Comparison of ENCODE assay signal across 8 cellular contexts in genomic region chr20:347640-348484, GRCh38. TPM values are rescaled to one million over a fixed set of nuclear protein-coding genes. Genes with fewer than 3 reads are reported as not detected.
DNase-seq lines count a peak whose midpoint lies in the region; ATAC-seq, FAIRE-seq and TF ChIP-seq lines count a peak whose summit lies in the region.

No MANE protein-coding gene starts in this region.

- POLR2A ChIA-PET in A549 (lab: Yijun Ruan, JAX): interaction anchor here (0.6 to 2.9 kb wide), 17 partner anchors 10 to 196 kb away, joined by 3 to 30 read pairs (median 4); partner anchors contain the start of genes CSNK2A1, RBCK1, SOX12 and TRIB3

- H3K9me3 ChIP-seq in A549 (peaks cover 19% of the 10 kb centered on the region), body of pancreas (no peaks in the 10 kb centered on the region)

- CTCF ChIA-PET in A549 (lab: Yijun Ruan, JAX): interaction anchor here (1.0 to 50.3 kb wide), 6 partner anchors 11 to 131 kb away, joined by 3 to 1229 read pairs (median 7); partner anchors contain the start of gene TRIB3

- TF ChIP-seq RAD21 in A549 (conservative IDR thresholded peaks at IDR 0.05 in 1 of 2, IDR thresholded peaks at IDR 0.05 in 1 of 2): no peak

- H3K27ac ChIP-seq in A549 (peak overlapping the region; percentile 82 to 93), body of pancreas (peak overlapping the region; percentile 71 to 89 (median 84)), rectal smooth muscle tissue (ENCODE audit: low read depth, low read length) (peak overlapping the region; percentile 98)

- FAIRE-seq in A549 (lab: Jason Lieb, UNC): peak; percentile 65

- DNase-seq in A549 (ENCODE audit: low read depth in 1 of 2, low spot score in 1 of 2): peak; percentile 97 to 98
- DNase-seq in NCI-H187 treated with DMSO at 0.1 percent for 48 hours (lab: John Stamatoyannopoulos, UW): peak; percentile 90
- DNase-seq in T-helper 9 cell: peak; percentile 42
- DNase-seq in body of pancreas: peak; percentile 81 to 92 (median 88)
- peak; percentile 86 to 87 for DNase-seq in hippocampal formation (lab: John Stamatoyannopoulos, UW)

- peak; percentile 64 for TF ChIP-seq POLR2A in A549 (IDR thresholded peaks at IDR 0.05; ENCODE audit: low read length)
- TF ChIP-seq POLR2A in body of pancreas (IDR thresholded peaks at IDR 0.05): peak; percentile 46 to 70 (median 58)

- intact Hi-C loops in body of pancreas (cut with DNase I): no loop called here

- H3K4me1 ChIP-seq in A549: peaks cover 15% of the 10 kb centered on the region
- peaks cover 31% of the 10 kb centered on the region for H3K4me1 ChIP-seq in body of pancreas
- H3K4me1 ChIP-seq in rectal smooth muscle tissue (ENCODE audit: control insufficient read depth, insufficient read depth, low read length): no peaks in the 10 kb centered on the region

- no peak for TF ChIP-seq EP300 in A549 (IDR thresholded peaks at IDR 0.05)

- WGBS in A549 (ENCODE audit: missing lambda C conversion rate): 1% methylated on average over 48 of the region's 61 CpGs
- WGBS in body of pancreas, 2 donors: 0 to 3% methylated on average over 22 to 54 of the region's 61 CpGs

- ATAC-seq in A549 (peak; percentile 87 to 89), GM18517 (IDR thresholded peaks at IDR 0.05; ENCODE audit: unreplicated experiment) (peak; percentile 55), HG02970 (IDR thresholded peaks at IDR 0.05; ENCODE audit: low FRiP score, unreplicated experiment) (peak; percentile 74), body of pancreas (peak; percentile 86)

- H3K27me3 ChIP-seq in body of pancreas (no peaks in the 10 kb centered on the region), rectal smooth muscle tissue (ENCODE audit: control insufficient read depth, insufficient read depth, low read length) (no peaks in the 10 kb centered on the region)

- peak overlapping the region; percentile 87 for H3K4me2 ChIP-seq in A549

- peak overlapping the region; percentile 94 for H3K9ac ChIP-seq in rectal smooth muscle tissue (ENCODE audit: low read length)

- TF ChIP-seq CTCF in A549 (IDR thresholded peaks at IDR 0.05) (no peak), body of pancreas (IDR thresholded peaks at IDR 0.05) (no peak)

- H3K36me3 ChIP-seq in body of pancreas (replicated peaks in 1 of 2; ENCODE audit: insufficient read depth in 1 of 2, low read depth in 2 of 2) (no peaks in the 10 kb centered on the region), rectal smooth muscle tissue (ENCODE audit: control insufficient read depth, insufficient read depth, low read length) (no peaks in the 10 kb centered on the region)

- H3K4me3 ChIP-seq in A549: peak overlapping the region; percentile 66
- H3K4me3 ChIP-seq in body of pancreas: peak overlapping the region; percentile 50 to 71
- peak overlapping the region; percentile 92 for H3K4me3 ChIP-seq in rectal smooth muscle tissue (ENCODE audit: low read length)

TF ChIP-seq in A549, 52 proteins besides CTCF, POLR2A, EP300 and RAD21:
- TF ChIP-seq ELK1 (IDR thresholded peaks at IDR 0.05; ENCODE audit: low read depth, low read length) (0 out of 2 replicates have a peak, but pooled peaks have one; percentile 23), TP53 (CRISPR knock-in tag; IDR thresholded peaks at IDR 0.05) (peak; percentile 78), RFX5 (IDR thresholded peaks at IDR 0.05) (peak; percentile 74), E2F6 (IDR thresholded peaks at IDR 0.05; ENCODE audit: borderline replicate concordance, low read depth) (no peak), BCL3 (IDR thresholded peaks at IDR 0.05) (peak; percentile 81; the same call in 2 of the 3 replicates), ESRRA (IDR thresholded peaks at IDR 0.05; ENCODE audit: borderline replicate concordance, low read length) (peak; percentile 98), PHF8 (IDR thresholded peaks at IDR 0.05; ENCODE audit: borderline replicate concordance, low read depth) (peak; percentile 56; the same call in 1 of the 2 replicates), MYC (IDR thresholded peaks at IDR 0.05; ENCODE audit: borderline replicate concordance, low read length) (peak; percentile 70; the same call in 1 of the 2 replicates), MAX (IDR thresholded peaks at IDR 0.05) (peak; percentile 35), BHLHE40 (IDR thresholded peaks at IDR 0.05; ENCODE audit: low read depth, low read length) (peak; percentile 95), ZFP36 (IDR thresholded peaks at IDR 0.05; ENCODE audit: borderline replicate concordance, partially characterized antibody) (no peak), FOSL2 (IDR thresholded peaks at IDR 0.05) (no peak), FOSL2 (CRISPR knock-in tag; IDR thresholded peaks at IDR 0.05) (no peak), TFCP2L1 (CRISPR knock-in tag; IDR thresholded peaks at IDR 0.05) (no peak), MAZ (IDR thresholded peaks at IDR 0.05; ENCODE audit: borderline replicate concordance, low read depth, low read length) (peak; percentile 98), JUN (IDR thresholded peaks at IDR 0.05) (peak; percentile 34 to 93; a peak in 2 of 5 replicates)

RNA-seq across cellular contexts. Expression of gene NRSN2, which starts 1.0 kb away (rescaled TPM):
- polyA plus RNA-seq in A549 (2011; rRNA removed) (40.5 and 47.5 TPM in 2 replicates), A549 (2017; fragmentation: RNase III; extraction: RNeasy Plus Mini Kit Qiagen cat#74134 plus additional on column Dnase treatment) (59.6 to 74.8 TPM (median 74.3 TPM) in 3 replicates)
- polyA plus RNA-seq in A549 (2012; cell fraction: cytosol; rRNA removed): 103 and 115 TPM in 2 replicates
- 84.2 and 135 TPM in 2 replicates for polyA plus RNA-seq in A549 (2012; cell fraction: nucleus; rRNA removed)
- polyA minus RNA-seq in A549 (2011; rRNA and poly(A)+ RNA removed): 36.5 and 42.2 TPM in 2 replicates
- 10 to 100 TPM; 13.8 to 15.6 TPM for total RNA-seq in body of pancreas

RNA-seq across cellular contexts. Expression of gene SOX12, which starts 22.5 kb away (rescaled TPM):
- polyA plus RNA-seq in A549 (2011; rRNA removed): 7.0 and 7.5 TPM in 2 replicates
- 16.0 and 19.5 TPM in 2 replicates for polyA plus RNA-seq in A549 (2012; cell fraction: cytosol; rRNA removed)
- polyA plus RNA-seq in A549 (2012; cell fraction: nucleus; rRNA removed): 39.6 and 40.2 TPM in 2 replicates
- polyA plus RNA-seq in A549 (2017; fragmentation: RNase III; extraction: RNeasy Plus Mini Kit Qiagen cat#74134 plus additional on column Dnase treatment): 24.6 to 32.8 TPM (median 29.2 TPM) in 3 replicates
- polyA minus RNA-seq in A549 (2011; rRNA and poly(A)+ RNA removed): 6.1 and 6.6 TPM in 2 replicates
- 10 to 100 TPM in 1 of 2 donors, 1 to 10 TPM in 1; 6.2 to 17.1 TPM for total RNA-seq in body of pancreas

RNA-seq across cellular contexts. Expression of gene TRIB3, which starts 32.7 kb away (rescaled TPM):
- 210 and 269 TPM in 2 replicates for polyA plus RNA-seq in A549 (2011; rRNA removed)
- polyA plus RNA-seq in A549 (2012; cell fraction: cytosol; rRNA removed): 56.5 and 79.1 TPM in 2 replicates
- polyA plus RNA-seq in A549 (2012; cell fraction: nucleus; rRNA removed): 68.7 and 90.7 TPM in 2 replicates
- 28.4 to 39.8 TPM (median 34.0 TPM) in 3 replicates for polyA plus RNA-seq in A549 (2017; fragmentation: RNase III; extraction: RNeasy Plus Mini Kit Qiagen cat#74134 plus additional on column Dnase treatment)
- 224 and 268 TPM in 2 replicates for polyA minus RNA-seq in A549 (2011; rRNA and poly(A)+ RNA removed)
- total RNA-seq in body of pancreas: 10 to 100 TPM; 13.2 to 19.8 TPM

RNA-seq across cellular contexts. Expression of gene ZCCHC3, which starts 50.5 kb away (rescaled TPM):
- polyA plus RNA-seq in A549 (2011; rRNA removed) (17.4 and 19.8 TPM in 2 replicates), A549 (2017; fragmentation: RNase III; extraction: RNeasy Plus Mini Kit Qiagen cat#74134 plus additional on column Dnase treatment) (16.3 to 17.7 TPM (median 17.3 TPM) in 3 replicates)
- polyA plus RNA-seq in A549 (2012; cell fraction: cytosol; rRNA removed): 15.1 and 18.7 TPM in 2 replicates
- 14.0 and 15.4 TPM in 2 replicates for polyA plus RNA-seq in A549 (2012; cell fraction: nucleus; rRNA removed)
- 15.2 and 16.3 TPM in 2 replicates for polyA minus RNA-seq in A549 (2011; rRNA and poly(A)+ RNA removed)
- total RNA-seq in body of pancreas: 10 to 100 TPM; 12.2 to 16.5 TPM

RNA-seq across cellular contexts. Expression of gene C20orf96, which starts 57.3 kb away (rescaled TPM):
- polyA plus RNA-seq in A549 (2011; rRNA removed) (23.2 and 23.9 TPM in 2 replicates), A549 (2017; fragmentation: RNase III; extraction: RNeasy Plus Mini Kit Qiagen cat#74134 plus additional on column Dnase treatment) (16.5 to 20.9 TPM (median 20.5 TPM) in 3 replicates)
- polyA plus RNA-seq in A549 (2012; cell fraction: cytosol; rRNA removed): 15.2 and 16.1 TPM in 2 replicates
- 19.9 and 20.0 TPM in 2 replicates for polyA plus RNA-seq in A549 (2012; cell fraction: nucleus; rRNA removed)
- polyA minus RNA-seq in A549 (2011; rRNA and poly(A)+ RNA removed): 13.3 and 14.9 TPM in 2 replicates
- 1 to 10 TPM in 1 of 2 donors, under 1 TPM in 1; 0.33 to 1.8 TPM for total RNA-seq in body of pancreas

Comparison
In these comparisons a context has a peak if more than half of its experiments do, and no peak if none do; other contexts are left out.
1. Peak in every context shown above with its lines: DNase-seq, ATAC-seq, H3K4me3 ChIP-seq and H3K27ac ChIP-seq.
2. DNase-seq: peak in every context shown above with its lines; median percentile 98 in A549; 90 in NCI-H187 treated with DMSO at 0.1 percent for 48 hours; 88 in body of pancreas; 86 in hippocampal formation; 42 in T-helper 9 cell.